ENCODE assay signal across 8 cellular contexts in the genomic region with DNA sequence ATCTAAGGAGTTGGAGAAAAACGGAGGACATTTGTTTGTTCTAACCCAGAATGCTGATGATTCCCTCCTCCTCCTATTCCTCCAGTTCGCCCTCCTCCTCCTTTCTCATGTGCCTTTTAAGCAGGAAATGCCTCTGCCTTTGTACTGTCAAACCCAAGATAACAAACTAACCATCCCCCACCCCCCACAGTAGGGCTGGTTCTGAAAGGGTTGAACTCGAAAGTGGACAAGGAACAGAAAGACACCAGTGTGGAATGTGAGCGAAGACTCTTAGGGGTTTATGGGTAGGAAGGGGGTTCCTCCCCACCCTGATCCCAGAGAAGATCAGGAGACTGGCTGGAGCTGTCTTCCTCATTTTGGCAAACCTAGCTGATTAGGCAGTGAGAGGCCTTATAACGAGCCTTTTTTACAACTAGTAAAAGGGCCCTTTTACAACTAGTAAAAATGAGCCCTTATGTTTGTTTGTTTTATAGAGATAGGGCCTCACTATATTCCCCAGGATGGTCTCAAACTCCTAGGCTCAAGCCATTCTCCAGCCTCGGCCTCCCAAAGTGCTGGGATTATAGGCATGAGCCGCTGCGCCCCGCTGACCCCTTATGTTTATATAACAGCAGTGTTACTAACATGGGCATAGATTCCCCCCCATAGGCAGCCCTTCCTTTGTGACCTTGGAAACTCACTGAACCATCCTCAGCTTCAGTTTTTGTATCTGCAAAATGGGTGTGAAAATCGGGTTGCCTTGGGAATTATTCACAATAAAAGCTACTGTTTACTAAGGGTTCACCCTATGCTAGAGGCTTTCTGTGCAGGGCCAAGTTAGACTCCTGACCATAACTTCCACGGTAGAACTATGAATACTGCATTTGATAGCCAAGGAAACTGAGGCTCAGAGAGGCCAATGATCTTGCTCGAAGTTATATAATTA. TPM values are rescaled to one million over a fixed set of nuclear protein-coding genes. Genes with fewer than 3 reads are reported as not detected.
DNase-seq lines count a peak whose midpoint lies in the region; ATAC-seq, FAIRE-seq and TF ChIP-seq lines count a peak whose summit lies in the region.

No MANE protein-coding gene starts in this region.

- H3K9ac ChIP-seq in mammary epithelial cell (ENCODE audit: insufficient read depth, low read length) (peak overlapping the region; percentile 58), kidney (ENCODE audit: low read length in 2 of 2) (peak overlapping the region; percentile 15 to 86)

- H4K20me1 ChIP-seq in PC-9 (ENCODE audit: insufficient read depth) (no peaks in the 10 kb centered on the region), mammary epithelial cell (ENCODE audit: insufficient read depth, low read length) (no peaks in the 10 kb centered on the region)

- TF ChIP-seq CTCF in PC-9 (conservative IDR thresholded peaks at IDR 0.05) (no peak), mammary epithelial cell (conservative IDR thresholded peaks at IDR 0.05 in 1 of 2, IDR thresholded peaks at IDR 0.05 in 1 of 2; ENCODE audit: extremely low read depth in 1 of 2, insufficient read depth in 1 of 2, low read depth in 1 of 2, low read length in 2 of 2) (no peak), kidney (IDR thresholded peaks at IDR 0.05; ENCODE audit: borderline replicate concordance, extremely low read depth, insufficient read depth) (no peak), spleen (IDR thresholded peaks at IDR 0.05 in 8 of 11, conservative IDR thresholded peaks at IDR 0.05 in 3 of 11) (no peak)

- no peaks in the 10 kb centered on the region for H3K9me3 ChIP-seq in PC-9 (ENCODE audit: insufficient read depth, low read depth)
- no peaks in the 10 kb centered on the region for H3K9me3 ChIP-seq in mammary epithelial cell (replicated peaks; ENCODE audit: insufficient read depth, low read length)
- H3K9me3 ChIP-seq in kidney (ENCODE audit: control insufficient read depth in 1 of 2, low read length in 2 of 2): no peaks in the 10 kb centered on the region
- no peaks in the 10 kb centered on the region for H3K9me3 ChIP-seq in spleen

- H3F3A ChIP-seq in PC-9 (ENCODE audit: insufficient read depth, low read depth): peaks cover 10% of the 10 kb centered on the region

- TF ChIP-seq POLR2A in spleen (IDR thresholded peaks at IDR 0.05): no peak

- FAIRE-seq in kidney (lab: Jason Lieb, UNC): no peak

- H3K36me3 ChIP-seq in PC-9 (ENCODE audit: low read depth) (no peaks in the 10 kb centered on the region), mammary epithelial cell (ENCODE audit: insufficient read depth, low read length) (no peaks in the 10 kb centered on the region), kidney (ENCODE audit: control insufficient read depth in 1 of 2, insufficient read depth in 2 of 2, low read length in 2 of 2) (no peaks in the 10 kb centered on the region), spleen (no peaks in the 10 kb centered on the region)

- H3K4me2 ChIP-seq in PC-9 (peak overlapping the region; percentile 93), mammary epithelial cell (ENCODE audit: insufficient read depth, low read depth, low read length) (peak overlapping the region; percentile 83)

- intact Hi-C loops in PC-9 (cut with micrococcal nuclease; ENCODE audit: unreplicated experiment) (loop anchor here (1.0 to 2.0 kb wide), 5 partner anchors 43 to 447 kb away; a partner anchor contains a TSS), mammary epithelial cell (cut with micrococcal nuclease) (loop anchor here (1.0 to 10.0 kb wide), 9 partner anchors 24 to 359 kb away; no protein-coding TSS in a partner anchor), kidney (cut with DNase I) (no loop called here), spleen (cut with DNase I; ENCODE audit: low total_unique reads) (loop anchor here (10.0 kb wide), 4 partner anchors 79 to 229 kb away; no protein-coding TSS in a partner anchor)

- peaks cover 16% of the 10 kb centered on the region for H3K4me1 Mint-ChIP-seq in activated T-cell treated with anti-CD3 and anti-CD28 coated beads, Interleukin-2, amount 50 U/mL, for 4 hours (ENCODE audit: low read depth)

- H3K4me3 Mint-ChIP-seq in activated T-cell treated with anti-CD3 and anti-CD28 coated beads, Interleukin-2, amount 50 U/mL, for 4 hours: peak overlapping the region; percentile 86

- peaks cover 2% of the 10 kb centered on the region for H3K27me3 Mint-ChIP-seq in activated T-cell treated with anti-CD3 and anti-CD28 coated beads, Interleukin-2, amount 50 U/mL, for 4 hours (ENCODE audit: low read depth)

- peak overlapping the region; percentile 91 for H3K4me3 ChIP-seq in PC-9
- peak overlapping the region; percentile 46 to 82 (median 72) for H3K4me3 ChIP-seq in mammary epithelial cell (replicated peaks in 1 of 3; ENCODE audit: insufficient read depth in 1 of 3, low read depth in 2 of 3, low read length in 3 of 3)
- peak overlapping the region; percentile 67 to 78 for H3K4me3 ChIP-seq in kidney (ENCODE audit: low read length in 2 of 2)
- peak overlapping the region; percentile 55 to 79 (median 64) for H3K4me3 ChIP-seq in spleen

- in situ Hi-C loops in mammary epithelial cell (cut with MboI; ENCODE audit: low sequenced_read_pairs in 2 of 2): loop anchor here (10.0 to 25.0 kb wide), 3 partner anchors 69 to 156 kb away; no protein-coding TSS in a partner anchor

- H3K79me2 ChIP-seq in PC-9 (ENCODE audit: low read depth) (peaks cover 23% of the 10 kb centered on the region), mammary epithelial cell (ENCODE audit: insufficient read depth, low read length) (peaks cover 57% of the 10 kb centered on the region)

- no peaks in the 10 kb centered on the region for H3K36me3 Mint-ChIP-seq in activated T-cell treated with anti-CD3 and anti-CD28 coated beads, Interleukin-2, amount 50 U/mL, for 4 hours (ENCODE audit: insufficient read depth)

- WGBS in mammary epithelial cell (ENCODE audit: low coverage, missing lambda C conversion rate): 42% methylated on average over 11 of the region's 12 CpGs
- 50 to 54% (median 50%) methylated on average over 12 of the region's 12 CpGs for WGBS in spleen, 5 donors

- POLR2A ChIA-PET in PC-9 (lab: Charles Lee; ENCODE audit: unreplicated experiment): no interaction called here

- H2AFZ ChIP-seq in PC-9 (peak overlapping the region; percentile 99), mammary epithelial cell (ENCODE audit: low read depth, low read length) (peak overlapping the region; percentile 86)

- CTCF ChIA-PET in PC-9 (lab: Charles Lee): interaction anchor here (0.8 kb wide), 1 partner anchor 152 kb away, joined by 5 read pairs; no protein-coding TSS in a partner anchor
- CTCF ChIA-PET in mammary epithelial cell (lab: Charles Lee; ENCODE audit: low non-redundant PET): no interaction called here

- H3K27ac ChIP-seq in PC-9: no peak overlapping the region; the same call in 1 of the 2 replicates
- H3K27ac ChIP-seq in mammary epithelial cell (ENCODE audit: insufficient read depth, low read depth, low read length): peak overlapping the region; percentile 13
- peak overlapping the region; percentile 89 to 90 for H3K27ac ChIP-seq in kidney (ENCODE audit: low read depth in 2 of 2, low read length in 2 of 2)
- H3K27ac ChIP-seq in spleen: peak overlapping the region; percentile 76 to 90 (median 88)

- H3K9me3 Mint-ChIP-seq in activated T-cell treated with anti-CD3 and anti-CD28 coated beads, Interleukin-2, amount 50 U/mL, for 4 hours: no peaks in the 10 kb centered on the region

- no peaks in the 10 kb centered on the region for H3K9me2 ChIP-seq in PC-9 (ENCODE audit: insufficient read depth)

- dilution Hi-C loops in mammary epithelial cell (cut with HindIII; ENCODE audit: low sequenced_read_pairs): loop anchor here (5.0 kb wide), 1 partner anchor 81 kb away; no protein-coding TSS in a partner anchor

- H3K27me3 ChIP-seq in PC-9 (ENCODE audit: insufficient read depth, low read depth): no peaks in the 10 kb centered on the region
- H3K27me3 ChIP-seq in mammary epithelial cell (ENCODE audit: insufficient read depth, low read length): no peaks in the 10 kb centered on the region
- H3K27me3 ChIP-seq in spleen (replicated peaks in 1 of 7): no peaks in the 10 kb centered on the region

- no peak for DNase-seq in activated T-cell treated with anti-CD3 and anti-CD28 coated beads, Interleukin-2, amount 50 U/mL, for 4 hours
- DNase-seq in activated T-cell treated with anti-CD3 and anti-CD28 coated beads for 4 hours (no peak), PC-9 (peak in 1 of 2 experiments; percentile 8), mammary epithelial cell (peak; percentile 47), kidney (no peak), spleen (no peak)

- BruUV-seq in PC-9 (replicated peaks; lab: Mats Ljungman, UMichigan) (TSS peak; percentile 37), mammary epithelial cell (replicated peaks; lab: Mats Ljungman, UMichigan) (no TSS peak)

- ATAC-seq in activated T-cell treated with anti-CD3 and anti-CD28 coated beads, Interleukin-2, amount 50 U/mL, for 4 hours: no peak
- no peak for ATAC-seq in HG03469 (IDR thresholded peaks at IDR 0.05; ENCODE audit: unreplicated experiment)
- no peak for ATAC-seq in GM18909 (IDR thresholded peaks at IDR 0.05; ENCODE audit: poor library complexity, unreplicated experiment)

- peaks cover 27% of the 10 kb centered on the region for H3K4me1 ChIP-seq in PC-9 (replicated peaks; ENCODE audit: insufficient read depth)
- peaks cover 24% of the 10 kb centered on the region for H3K4me1 ChIP-seq in mammary epithelial cell (ENCODE audit: insufficient read depth, low read length)
- H3K4me1 ChIP-seq in kidney (ENCODE audit: control insufficient read depth in 1 of 2, insufficient read depth in 1 of 2, low read depth in 1 of 2, low read length in 2 of 2): peaks cover 16 to 17% of the 10 kb centered on the region in 2 donors
- H3K4me1 ChIP-seq in spleen: peaks cover 23 to 70% (median 55%) of the 10 kb centered on the region in 6 donors

RNA-seq across cellular contexts. Expression of a gene that starts 1.1 kb away (rescaled TPM):
- 10 to 100 TPM; 10.8 to 12.7 (median 11.7) TPM for total RNA-seq in activated T-cell treated with anti-CD3 and anti-CD28 coated beads, Interleukin-2, amount 50 U/mL, for 4 hours
- 19.2 and 26.3 TPM in 2 replicates for total RNA-seq in PC-9 (2021)
- 10 to 100 TPM; 49.2 to 53.2 TPM for total RNA-seq in mammary epithelial cell
- polyA plus RNA-seq in mammary epithelial cell: 16.0 TPM
- polyA minus RNA-seq in mammary epithelial cell: 30.2 TPM
- total RNA-seq in kidney: 83.7 TPM
- 9.4 TPM for polyA plus RNA-seq in kidney (ENCODE audit: insufficient read depth, low read depth, low replicate concordance)
- 10 to 100 TPM; 63.4 to 93.3 (median 77.6) TPM for total RNA-seq in spleen
- polyA plus RNA-seq in spleen: 10 to 100 TPM; 16.7 to 19.0 (median 17.6) TPM

RNA-seq across cellular contexts. Expression of a gene that starts 3.2 kb away (rescaled TPM):
- not detected for total RNA-seq in activated T-cell treated with anti-CD3 and anti-CD28 coated beads, Interleukin-2, amount 50 U/mL, for 4 hours
- total RNA-seq in PC-9 (2021) (1.9 and 2.8 TPM in 2 replicates), mammary epithelial cell (1 to 10 TPM in 1 of 2 donors, under 1 TPM in 1; 0.83 to 1.8 TPM), kidney (26.2 TPM), spleen (under 1 TPM in 1 of 7 donors, not detected in 6; 0.27 TPM)
- polyA plus RNA-seq in mammary epithelial cell (2.4 TPM), kidney (ENCODE audit: insufficient read depth, low read depth, low replicate concordance) (9.8 TPM), spleen (under 1 TPM in 1 of 3 donors, not detected in 2; 0.10 TPM)
- not detected for polyA minus RNA-seq in mammary epithelial cell
